ENCODE assay signal across 27 cellular contexts in the genomic region with DNA sequence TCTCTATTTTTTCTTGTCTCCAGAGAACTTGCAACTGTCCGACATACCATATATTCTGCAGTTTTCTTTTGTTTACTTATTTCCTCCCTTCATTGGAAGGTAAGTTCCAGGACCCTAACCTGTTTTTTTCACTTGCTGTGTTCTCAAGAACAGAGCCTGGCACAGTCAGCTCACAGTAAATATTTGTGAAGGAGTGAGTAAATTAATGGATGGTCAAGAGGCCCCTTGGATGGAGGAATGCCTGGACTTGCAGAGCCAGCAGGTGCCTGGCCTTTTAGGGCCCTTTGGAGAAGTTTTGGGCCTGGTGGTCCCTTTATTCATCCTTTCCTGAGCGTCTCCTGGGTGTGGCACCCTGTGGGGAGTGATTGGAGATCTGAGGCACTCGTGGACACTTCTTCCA.
"Had no signal": no experiment of that assay in that cellular context is flagged by ENCODE, and none has a peak within 500 bp of the region (broad histone marks: within the 10 kb centered on the region; RNA-seq: fewer than 3 reads in every experiment).

No MANE protein-coding gene starts in this region.

- H3K4me1 Mint-ChIP-seq: nephron progenitor cell had no signal

- H3K4me3 ChIP-seq: pancreas, psoas muscle, right lobe of liver, sigmoid colon, stomach, thoracic aorta, thyroid gland, tibial nerve, upper lobe of left lung, uterus had no signal

- H3K9me3 ChIP-seq: neutrophil, pancreas, psoas muscle, right lobe of liver, sigmoid colon, thoracic aorta, thyroid gland, tibial nerve, upper lobe of left lung, uterus had no signal

- H3K4me3 Mint-ChIP-seq: naive thymus-derived CD8-positive, alpha-beta T cell; natural killer cell treated with Interleukin-12 subunit alpha and Interleukin-12 subunit beta and Interleukin-15 and Interleukin-18, amount 100 ng/mL, for 72 hours; nephron progenitor cell; neural crest cell; stimulated activated effector memory CD8-positive, alpha-beta T cell treated with anti-CD3 and anti-CD28 coated beads, Interleukin-12 subunit alpha, Interleukin-12 subunit beta, amount 100 ng/mL, for 72 hours; stimulated activated naive B cell treated with anti-CD40 and anti-IgM and Interleukin-4, amounts not matched to agents 10 μg/mL and 1 μg/mL and 100 μg/mL, for 72 hours; stimulated activated naive CD8-positive, alpha-beta T cell treated with anti-CD3 and anti-CD28 coated beads, Interleukin-15, Interleukin-2, amounts not matched to agents 100 ng/mL and 50 ng/mL, for 24 hours had no signal

- DNase-seq: naive thymus-derived CD8-positive, alpha-beta T cell; nephron progenitor cell; nucleus accumbens; pancreas; psoas muscle; right cardiac atrium; right lobe of liver; sigmoid colon; small intestine; stimulated activated CD4-positive, alpha-beta T cell treated with anti-CD3 and anti-CD28 coated beads, Interleukin-15, amount 100 ng/mL, for 24 hours; stimulated activated CD4-positive, alpha-beta T cell treated with anti-CD3 and anti-CD28 coated beads, Interleukin-2, amount 100 ng/mL, for 24 hours; stimulated activated CD4-positive, alpha-beta T cell treated with anti-CD3 and anti-CD28 coated beads, Interleukin-2, amount 100 ng/mL, for 48 hours; stimulated activated CD4-positive, alpha-beta T cell treated with anti-CD3 and anti-CD28 coated beads, Interleukin-4, amount 100 ng/mL, for 24 hours; stimulated activated naive B cell treated with anti-CD40 and anti-IgM and Interleukin-4, amounts not matched to agents 10 μg/mL and 1 μg/mL and 100 μg/mL, for 72 hours; stimulated activated naive CD4-positive, alpha-beta T cell treated with Interleukin-2 at 50 U/mL for 16 hours; stomach; thyroid gland; trophoblast cell; upper lobe of left lung; uterus had no signal

- H3K4me1 ChIP-seq: pancreas, psoas muscle, right lobe of liver, sigmoid colon, stomach, thyroid gland, tibial nerve, uterus had no signal

- H3K36me3 Mint-ChIP-seq: naive thymus-derived CD8-positive, alpha-beta T cell; natural killer cell treated with Interleukin-12 subunit alpha and Interleukin-12 subunit beta and Interleukin-15 and Interleukin-18, amount 100 ng/mL, for 72 hours; stimulated activated effector memory CD8-positive, alpha-beta T cell treated with anti-CD3 and anti-CD28 coated beads, Interleukin-12 subunit alpha, Interleukin-12 subunit beta, amount 100 ng/mL, for 72 hours; stimulated activated naive B cell treated with anti-CD40 and anti-IgM and Interleukin-4, amounts not matched to agents 10 μg/mL and 1 μg/mL and 100 μg/mL, for 72 hours had no signal

- H3K27ac ChIP-seq: neutrophil, pancreas, psoas muscle, right lobe of liver, sigmoid colon, stomach, thoracic aorta, thyroid gland, tibial nerve, upper lobe of left lung, uterus had no signal

- H3K27ac Mint-ChIP-seq: natural killer cell treated with Interleukin-12 subunit alpha and Interleukin-12 subunit beta and Interleukin-15 and Interleukin-18, amount 100 ng/mL, for 72 hours; nephron progenitor cell; stimulated activated effector memory CD8-positive, alpha-beta T cell treated with anti-CD3 and anti-CD28 coated beads, Interleukin-12 subunit alpha, Interleukin-12 subunit beta, amount 100 ng/mL, for 72 hours; stimulated activated naive B cell treated with anti-CD40 and anti-IgM and Interleukin-4, amounts not matched to agents 10 μg/mL and 1 μg/mL and 100 μg/mL, for 72 hours; stimulated activated naive CD8-positive, alpha-beta T cell treated with anti-CD3 and anti-CD28 coated beads, Interleukin-15, Interleukin-2, amounts not matched to agents 100 ng/mL and 50 ng/mL, for 24 hours had no signal

- H3K36me3 ChIP-seq: neutrophil, pancreas, right lobe of liver, sigmoid colon, stomach, thoracic aorta, thyroid gland, tibial nerve, upper lobe of left lung, uterus had no signal

- FAIRE-seq: pancreas, small intestine had no signal

- H3K9me3 Mint-ChIP-seq: natural killer cell treated with Interleukin-12 subunit alpha and Interleukin-12 subunit beta and Interleukin-15 and Interleukin-18, amount 100 ng/mL, for 72 hours; neural crest cell; stimulated activated effector memory CD8-positive, alpha-beta T cell treated with anti-CD3 and anti-CD28 coated beads, Interleukin-12 subunit alpha, Interleukin-12 subunit beta, amount 100 ng/mL, for 72 hours; stimulated activated naive CD8-positive, alpha-beta T cell treated with anti-CD3 and anti-CD28 coated beads, Interleukin-15, Interleukin-2, amounts not matched to agents 100 ng/mL and 50 ng/mL, for 24 hours had no signal

- H3K27me3 ChIP-seq: pancreas, right lobe of liver, sigmoid colon, stomach, thyroid gland, tibial nerve, upper lobe of left lung, uterus had no signal

- ATAC-seq: naive thymus-derived CD8-positive, alpha-beta T cell; natural killer cell treated with Interleukin-12 subunit alpha and Interleukin-12 subunit beta and Interleukin-15 and Interleukin-18, amount 100 ng/mL, for 72 hours; pancreas; psoas muscle; right cardiac atrium; right lobe of liver; stimulated activated naive B cell treated with anti-CD40 and anti-IgM and Interleukin-4, amounts not matched to agents 10 μg/mL and 1 μg/mL and 100 μg/mL, for 72 hours had no signal
